In the genomic region with DNA sequence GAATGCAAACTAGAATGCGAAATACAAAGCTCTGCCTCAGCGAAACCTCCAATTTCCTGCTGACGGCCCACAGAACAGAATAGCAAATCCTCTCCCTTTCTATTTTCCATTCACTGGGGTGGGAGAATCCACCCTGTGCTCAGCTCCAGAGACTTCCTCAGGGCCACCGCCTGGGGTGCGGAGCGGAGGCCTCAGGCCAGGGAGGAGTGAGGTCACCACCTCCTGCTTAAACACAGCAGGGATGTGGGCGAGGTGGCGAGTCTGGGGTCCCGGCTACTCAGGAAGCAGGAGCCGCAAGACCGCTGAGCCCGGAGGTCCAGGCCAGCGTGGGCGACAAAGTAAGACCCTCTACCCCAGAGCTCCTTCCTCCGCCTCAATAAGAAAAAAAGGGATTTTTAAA, we compare ENCODE assay signal across 9 cellular contexts. TPM values are rescaled to one million over a fixed set of nuclear protein-coding genes. Genes with fewer than 3 reads are reported as not detected.
A peak's percentile ranks its signal among the peaks of the same experiment; 100 is the strongest.
DNase-seq lines count a peak whose midpoint lies in the region; ATAC-seq, FAIRE-seq and TF ChIP-seq lines count a peak whose summit lies in the region.
"Had no signal": no experiment of that assay in that cellular context is flagged by ENCODE, and none has a peak within 500 bp of the region (broad histone marks: within the 10 kb centered on the region; RNA-seq: fewer than 3 reads in every experiment).

No MANE protein-coding gene starts in this region.

- H3K27ac ChIP-seq in keratinocyte (ENCODE audit: control insufficient read depth, insufficient read depth, low read length) (no peak overlapping the region), stomach (peak overlapping the region in 4 of 5 donors; percentile 87 to 96 (median 93))

- peaks cover 21% of the 10 kb centered on the region for H3K79me2 ChIP-seq in keratinocyte (ENCODE audit: control insufficient read depth, insufficient read depth, low read length)

- H3K27me3 Mint-ChIP-seq in CD14-positive monocyte (ENCODE audit: low read depth in 3 of 3), result peaks cover 0 to 6% (median 2%) of the 10 kb centered on the region in 3 donors

- DNase-seq in NCI-H146 (lab: John Stamatoyannopoulos, UW) (peak; percentile 46), NCI-H146 treated with DMSO at 0.1 percent for 48 hours (lab: John Stamatoyannopoulos, UW; ENCODE audit: unreplicated experiment) (no peak), astrocyte of the cerebellum (ENCODE audit: low read depth) (no peak), keratinocyte (ENCODE audit: low read depth, low spot score) (no peak), stomach (no peak), CD14-positive monocyte (ENCODE audit: low spot score) (no peak), MG63 (no peak)

- H3K4me1 Mint-ChIP-seq in CD14-positive monocyte, result peaks cover 13% of the 10 kb centered on the region

- WGBS in stomach, 5 donors, result 83 to 90% (median 88%) methylated on average over 15 of the region's 15 CpGs

- H3K9me3 Mint-ChIP-seq in CD14-positive monocyte, result peaks cover 0 to 36% (median 17%) of the 10 kb centered on the region in 7 donors

- H3K9me1 ChIP-seq in keratinocyte (ENCODE audit: control insufficient read depth, extremely low read depth, insufficient read depth, low read length), result no peaks in the 10 kb centered on the region

- peak overlapping the region; percentile 82 for H3K4me2 ChIP-seq in keratinocyte (ENCODE audit: control insufficient read depth, extremely low read depth, insufficient read depth, low read depth, low read length)

- H3K9me3 ChIP-seq in keratinocyte (ENCODE audit: control insufficient read depth, low read depth, low read length), result peaks cover 3% of the 10 kb centered on the region
- H3K9me3 ChIP-seq in stomach, result no peaks in the 10 kb centered on the region
- H3K9me3 ChIP-seq in MG63, result peaks cover 5% of the 10 kb centered on the region

- TF ChIP-seq CTCF in astrocyte of the cerebellum (IDR thresholded peaks at IDR 0.05; ENCODE audit: low read depth, low read length, missing control alignments), result no peak
- TF ChIP-seq CTCF in keratinocyte (optimal IDR thresholded peaks at IDR 0.05 in 1 of 3, IDR thresholded peaks at IDR 0.05 in 1 of 3, conservative IDR thresholded peaks at IDR 0.05 in 1 of 3; ENCODE audit: extremely low read depth in 1 of 3, insufficient read depth in 2 of 3, low read length in 3 of 3), result no peak
- TF ChIP-seq CTCF in stomach (IDR thresholded peaks at IDR 0.05), result no peak
- no peak for TF ChIP-seq CTCF in CD14-positive monocyte (IDR thresholded peaks at IDR 0.05)

- H3K27me3 ChIP-seq in keratinocyte (ENCODE audit: control insufficient read depth, extremely low read depth, insufficient read depth, low read length) (no peaks in the 10 kb centered on the region), stomach (no peaks in the 10 kb centered on the region), MG63 (no peaks in the 10 kb centered on the region)

- TF ChIP-seq EP300 in stomach (IDR thresholded peaks at IDR 0.05), result no peak

- H3K27ac Mint-ChIP-seq in CD14-positive monocyte, result peak overlapping the region in 2 of 7 donors; percentile 94 to 96

- intact Hi-C loops in stomach (cut with DNase I; ENCODE audit: low total_unique reads) (no loop called here), CD14-positive monocyte (cut with micrococcal nuclease) (no loop called here)

- no peak for ATAC-seq in GM21825 (IDR thresholded peaks at IDR 0.05; ENCODE audit: unreplicated experiment)

- H3K36me3 ChIP-seq in keratinocyte (ENCODE audit: control insufficient read depth in 2 of 2, extremely low read depth in 1 of 2, insufficient read depth in 2 of 2, low read length in 2 of 2) (peaks cover 0 to 6% of the 10 kb centered on the region in 2 experiments), stomach (peaks cover 0 to 22% (median 16%) of the 10 kb centered on the region in 4 donors), MG63 (no peaks in the 10 kb centered on the region)

- H3K4me3 Mint-ChIP-seq in CD14-positive monocyte, result peak overlapping the region in 1 of 2 donors; percentile 91

- no peak overlapping the region for H3K9ac ChIP-seq in keratinocyte (ENCODE audit: control insufficient read depth, extremely low read depth, insufficient read depth, low read length)

- H3K4me1 ChIP-seq in keratinocyte (ENCODE audit: control insufficient read depth, extremely low read depth, insufficient read depth, low read length) (peaks cover 4% of the 10 kb centered on the region), stomach (peaks cover 6 to 29% (median 13%) of the 10 kb centered on the region in 4 donors)

- H3K36me3 Mint-ChIP-seq in CD14-positive monocyte, result peaks cover 7 to 23% of the 10 kb centered on the region in 2 donors

- H2AFZ ChIP-seq in keratinocyte (ENCODE audit: control insufficient read depth, low read length), result peak overlapping the region; percentile 86

- in situ Hi-C loops in astrocyte of the cerebellum (cut with HindIII; ENCODE audit: low sequenced_read_pairs), result no loop called here

- H4K20me1 ChIP-seq in keratinocyte (ENCODE audit: control insufficient read depth, extremely low read depth, insufficient read depth, low read length), result no peaks in the 10 kb centered on the region

- TF ChIP-seq POLR2A in stomach (IDR thresholded peaks at IDR 0.05), result no peak

- dilution Hi-C loops in keratinocyte (cut with MboI; ENCODE audit: extremely low pct_ligation_motif_present, low sequenced_read_pairs), result no loop called here

- FAIRE-seq in keratinocyte (lab: Jason Lieb, UNC), result no peak
- FAIRE-seq: A204.1 had no signal

- H3K4me3 ChIP-seq in astrocyte of the cerebellum (ENCODE audit: low read depth, low read length) (peak overlapping the region; percentile 86), keratinocyte (ENCODE audit: control insufficient read depth in 2 of 3, extremely low read depth in 1 of 3, insufficient read depth in 2 of 3, low read depth in 1 of 3, low read length in 3 of 3) (peak overlapping the region in 1 of 3 experiments; percentile 91), stomach (peak overlapping the region; percentile 65 to 86 (median 70)), MG63 (no peak overlapping the region)

RNA-seq across cellular contexts. Expression of a gene that starts 0.7 kb away (rescaled TPM):
- polyA plus RNA-seq in keratinocyte (10.5 to 29.9 TPM (median 12.5 TPM) in 3 replicates), stomach (1 to 10 TPM in 2 of 3 donors, not detected in 1; 3.0 to 3.7 TPM), CD14-positive monocyte (1 to 10 TPM; 1.6 to 4.4 TPM)
- 17.6 TPM for polyA plus RNA-seq in keratinocyte (2011; ENCODE audit: low read depth)
- polyA plus RNA-seq in keratinocyte (2011; cell fraction: cytosol; rRNA removed), result 10.5 and 11.2 TPM in 2 replicates
- 53.7 and 54.5 TPM in 2 replicates for polyA plus RNA-seq in keratinocyte (2011; cell fraction: nucleus; rRNA removed)
- 4.8 and 5.9 TPM in 2 replicates for polyA plus RNA-seq in keratinocyte (2012; ENCODE audit: low replicate concordance)
- polyA minus RNA-seq in keratinocyte, result 12.3 to 24.1 TPM (median 14.4 TPM) in 3 replicates
- polyA minus RNA-seq in keratinocyte (2011; cell fraction: cytosol; rRNA and poly(A)+ RNA removed), result 4.6 TPM
- polyA minus RNA-seq in keratinocyte (2011; cell fraction: nucleus; rRNA and poly(A)+ RNA removed), result 14.4 and 30.3 TPM in 2 replicates
- total RNA-seq in stomach, result 10 to 100 TPM in 4 of 5 donors, not detected in 1; 23.5 to 94.6 (median 33.2) TPM
- total RNA-seq in MG63 (2014; rRNA removed; shearing (Covaris generic); ENCODE audit: low replicate concordance), result 1.6 TPM in 1 of 2 replicates, not detected in the other

RNA-seq across cellular contexts. Expression of a gene that starts 25.1 kb away (rescaled TPM):
- polyA plus RNA-seq in keratinocyte (2.0 to 3.1 TPM (median 2.2 TPM) in 3 replicates), stomach (1 to 10 TPM; 2.6 to 5.7 (median 3.9) TPM), CD14-positive monocyte (1 to 10 TPM in 1 of 2 donors, under 1 TPM in 1; 0.71 to 1.4 TPM)
- 2.4 TPM for polyA plus RNA-seq in keratinocyte (2011; ENCODE audit: low read depth)
- polyA plus RNA-seq in keratinocyte (2011; cell fraction: cytosol; rRNA removed), result 0.81 and 2.1 TPM in 2 replicates
- polyA plus RNA-seq in keratinocyte (2011; cell fraction: nucleus; rRNA removed), result 3.5 and 3.9 TPM in 2 replicates
- polyA plus RNA-seq in keratinocyte (2012; ENCODE audit: low replicate concordance), result 2.7 TPM in 2 replicates
- polyA minus RNA-seq in keratinocyte, result 0.79 to 8.3 TPM (median 4.1 TPM) in 3 replicates
- polyA minus RNA-seq in keratinocyte (2011; cell fraction: cytosol; rRNA and poly(A)+ RNA removed), result 2.5 TPM
- 3.5 and 7.8 TPM in 2 replicates for polyA minus RNA-seq in keratinocyte (2011; cell fraction: nucleus; rRNA and poly(A)+ RNA removed)
- total RNA-seq in stomach, result 10 to 100 TPM in 2 of 5 donors, 1 to 10 TPM in 2, under 1 TPM in 1; 0.29 to 13.4 (median 9.3) TPM
- 1.5 and 2.3 TPM in 2 replicates for total RNA-seq in MG63 (2014; rRNA removed; shearing (Covaris generic); ENCODE audit: low replicate concordance)

RNA-seq across cellular contexts. Expression of a gene that starts 40.7 kb away (rescaled TPM):
- polyA plus RNA-seq in keratinocyte (12.4 to 20.5 TPM (median 18.0 TPM) in 3 replicates), stomach (10 to 100 TPM in 1 of 3 donors, 1 to 10 TPM in 2; 5.8 to 11.9 (median 9.5) TPM), CD14-positive monocyte (10 to 100 TPM; 10.6 to 16.1 TPM)
- polyA plus RNA-seq in keratinocyte (2011; ENCODE audit: low read depth), result 3.7 TPM
- 8.4 and 16.2 TPM in 2 replicates for polyA plus RNA-seq in keratinocyte (2011; cell fraction: cytosol; rRNA removed)
- 31.0 and 35.6 TPM in 2 replicates for polyA plus RNA-seq in keratinocyte (2011; cell fraction: nucleus; rRNA removed)
- 10.6 and 12.8 TPM in 2 replicates for polyA plus RNA-seq in keratinocyte (2012; ENCODE audit: low replicate concordance)
- polyA minus RNA-seq in keratinocyte, result 17.9 to 21.6 TPM (median 21.2 TPM) in 3 replicates
- 7.3 TPM for polyA minus RNA-seq in keratinocyte (2011; cell fraction: cytosol; rRNA and poly(A)+ RNA removed)
- 14.7 and 25.1 TPM in 2 replicates for polyA minus RNA-seq in keratinocyte (2011; cell fraction: nucleus; rRNA and poly(A)+ RNA removed)
- total RNA-seq in stomach, result 10 to 100 TPM in 4 of 5 donors, 1 to 10 TPM in 1; 6.2 to 53.1 (median 27.2) TPM
- 8.2 and 18.3 TPM in 2 replicates for total RNA-seq in MG63 (2014; rRNA removed; shearing (Covaris generic); ENCODE audit: low replicate concordance)
